In genomic region chr7:159031135-159031701, GRCh38 we compare ENCODE assay signal across 9 cellular contexts.
DNase-seq lines count a peak whose midpoint lies in the region; ATAC-seq, FAIRE-seq and TF ChIP-seq lines count a peak whose summit lies in the region.
"Had no signal": no experiment of that assay in that cellular context is flagged by ENCODE, and none has a peak within 500 bp of the region (broad histone marks: within the 10 kb centered on the region; RNA-seq: fewer than 3 reads in every experiment).

No MANE protein-coding gene starts in this region.

- 27% methylated on average over 31 of the region's 31 CpGs for WGBS in mesenchymal stem cell

- H3K4me3 ChIP-seq in Peyer's patch (peak overlapping the region; percentile 19 to 58 (median 47)), duodenal mucosa (ENCODE audit: low read depth in 1 of 2, low read length in 2 of 2) (peak overlapping the region; percentile 64 to 71), mesenchymal stem cell (ENCODE audit: insufficient read depth in 1 of 2, low read depth in 1 of 2, low read length in 2 of 2) (peak overlapping the region; percentile 63 to 70), PC-3 (ENCODE audit: low read length) (no peak overlapping the region)
- H3K4me3 ChIP-seq: GM12878 had no signal

- TF ChIP-seq POLR2A in Peyer's patch (IDR thresholded peaks at IDR 0.05): no peak

- ATAC-seq in PC-3: no peak
- no peak for ATAC-seq in HG02678 (IDR thresholded peaks at IDR 0.05; ENCODE audit: unreplicated experiment)
- no peak for ATAC-seq in HG02571 (IDR thresholded peaks at IDR 0.05; ENCODE audit: unreplicated experiment)
- ATAC-seq: GM12878 had no signal

- H2BK120ac ChIP-seq in mesenchymal stem cell (ENCODE audit: low read depth, low read length): no peak overlapping the region

- POLR2A ChIA-PET in PC-3 (lab: Charles Lee; ENCODE audit: unreplicated experiment): no interaction called here

- no peak overlapping the region for H4K91ac ChIP-seq in mesenchymal stem cell (ENCODE audit: low read length)

- H2BK5ac ChIP-seq in mesenchymal stem cell (ENCODE audit: low read depth, low read length, poor library complexity, severe bottlenecking): no peak overlapping the region

- peak overlapping the region; percentile 25 to 55 (median 34) for H3K27ac ChIP-seq in Peyer's patch
- H3K27ac ChIP-seq in duodenal mucosa (ENCODE audit: low read depth, low read length): no peak overlapping the region
- no peak overlapping the region for H3K27ac ChIP-seq in mesenchymal stem cell (ENCODE audit: low read length, poor library complexity, severe bottlenecking)
- H3K27ac ChIP-seq in substantia nigra (ENCODE audit: low read depth, low read length, poor library complexity, severe bottlenecking): peak overlapping the region; percentile 9
- no peak overlapping the region for H3K27ac ChIP-seq in PC-3 (ENCODE audit: low read length)

- H3K18ac ChIP-seq in mesenchymal stem cell (ENCODE audit: low read depth in 1 of 2, low read length in 2 of 2): no peak overlapping the region

- no TSS peak for BruUV-seq in PC-3 (replicated peaks; lab: Mats Ljungman, UMichigan)

- H4K8ac ChIP-seq in mesenchymal stem cell (ENCODE audit: low read length): no peak overlapping the region

- H3K79me1 ChIP-seq in mesenchymal stem cell (replicated peaks; ENCODE audit: low read length, poor library complexity, severe bottlenecking): no peaks in the 10 kb centered on the region

- no peaks in the 10 kb centered on the region for H3K9me2 ChIP-seq in PC-3 (replicated peaks; ENCODE audit: low read length)

- no peak overlapping the region for H2BK15ac ChIP-seq in mesenchymal stem cell (ENCODE audit: low read depth, poor library complexity, severe bottlenecking)

- CTCF ChIA-PET in PC-3 (lab: Charles Lee): no interaction called here

- no peak overlapping the region for H3K23ac ChIP-seq in mesenchymal stem cell (ENCODE audit: low read length in 2 of 2)

- intact Hi-C loops in PC-3 (cut with micrococcal nuclease): no loop called here

- H2AK5ac ChIP-seq in mesenchymal stem cell (ENCODE audit: low read length, severe bottlenecking): no peak overlapping the region

- no peak overlapping the region for H2BK12ac ChIP-seq in mesenchymal stem cell (ENCODE audit: low read length in 2 of 2)

- H2AFZ ChIP-seq in mesenchymal stem cell (ENCODE audit: low read depth, low read length) (no peak overlapping the region), PC-3 (ENCODE audit: low read length) (no peak overlapping the region)

- no peak for TF ChIP-seq CTCF in Peyer's patch (IDR thresholded peaks at IDR 0.05)
- TF ChIP-seq CTCF in PC-3 (conservative IDR thresholded peaks at IDR 0.05; ENCODE audit: low read depth, low read length): no peak

- H3F3A ChIP-seq in PC-3 (ENCODE audit: low read length, unreplicated experiment): no peaks in the 10 kb centered on the region

- no peaks in the 10 kb centered on the region for H3K36me3 ChIP-seq in Peyer's patch
- H3K36me3 ChIP-seq in duodenal mucosa (ENCODE audit: control insufficient read depth in 1 of 2, insufficient read depth in 2 of 2, low read length in 2 of 2): no peaks in the 10 kb centered on the region
- H3K36me3 ChIP-seq in mesenchymal stem cell (ENCODE audit: control insufficient read depth in 1 of 2, insufficient read depth in 2 of 2, low read depth in 1 of 2, low read length in 2 of 2): peaks cover 0 to 5% of the 10 kb centered on the region in 2 experiments
- H3K36me3 ChIP-seq in PC-3 (ENCODE audit: low read depth, low read length): no peaks in the 10 kb centered on the region

- H4K20me1 ChIP-seq in PC-3 (ENCODE audit: low read length): no peaks in the 10 kb centered on the region

- no peaks in the 10 kb centered on the region for H3K79me2 ChIP-seq in PC-3 (ENCODE audit: low read length)

- H3K4me1 ChIP-seq in Peyer's patch (peaks cover 0 to 18% (median 0%) of the 10 kb centered on the region in 4 donors), duodenal mucosa (ENCODE audit: control insufficient read depth in 1 of 2, insufficient read depth in 2 of 2, low read length in 2 of 2) (peaks cover 10 to 14% of the 10 kb centered on the region in 2 donors), mesenchymal stem cell (ENCODE audit: control insufficient read depth, insufficient read depth, low read depth, low read length) (peaks cover 51% of the 10 kb centered on the region), PC-3 (ENCODE audit: insufficient read depth, low read length) (peaks cover 18% of the 10 kb centered on the region)

- H3K9me3 ChIP-seq in Peyer's patch (no peaks in the 10 kb centered on the region), duodenal mucosa (ENCODE audit: control insufficient read depth in 1 of 2, low read length in 2 of 2) (no peaks in the 10 kb centered on the region), mesenchymal stem cell (ENCODE audit: control insufficient read depth, low read length) (no peaks in the 10 kb centered on the region), PC-3 (ENCODE audit: low read length) (no peaks in the 10 kb centered on the region)

- H3K9ac ChIP-seq in duodenal mucosa (ENCODE audit: low read depth in 1 of 2, low read length in 2 of 2) (peak overlapping the region in 1 of 2 donors; percentile 18), mesenchymal stem cell (ENCODE audit: low read length) (peak overlapping the region; percentile 49), PC-3 (ENCODE audit: low read length) (no peak overlapping the region)

- H3K4me2 ChIP-seq in mesenchymal stem cell (ENCODE audit: low read length, poor library complexity, severe bottlenecking): peak overlapping the region; percentile 89
- no peak overlapping the region for H3K4me2 ChIP-seq in PC-3 (ENCODE audit: low read length)

- H3K4ac ChIP-seq in mesenchymal stem cell (ENCODE audit: low read depth in 1 of 2, low read length in 2 of 2): no peak overlapping the region

- DNase-seq in Peyer's patch: peak in 2 of 3 donors; percentile 45 to 54
- no peak for DNase-seq in mesenchymal stem cell
- peak in 2 of 49 donors; percentile 18 to 44 for DNase-seq in substantia nigra (lab: John Stamatoyannopoulos, UW)
- DNase-seq in PC-3: no peak
- no peak for DNase-seq in GM19239 (ENCODE audit: insufficient read length, low spot score)

- no peaks in the 10 kb centered on the region for H3K27me3 ChIP-seq in Peyer's patch
- H3K27me3 ChIP-seq in duodenal mucosa (ENCODE audit: control insufficient read depth in 1 of 2, insufficient read depth in 2 of 2, low read length in 2 of 2): no peaks in the 10 kb centered on the region
- peaks cover 0 to 58% of the 10 kb centered on the region in 2 experiments for H3K27me3 ChIP-seq in mesenchymal stem cell (ENCODE audit: control insufficient read depth in 1 of 2, insufficient read depth in 1 of 2, low read length in 2 of 2)
- no peaks in the 10 kb centered on the region for H3K27me3 ChIP-seq in PC-3 (ENCODE audit: low read length)

- H3K14ac ChIP-seq in mesenchymal stem cell (ENCODE audit: low read length in 2 of 2): no peak overlapping the region

- FAIRE-seq in GM19239 (lab: Jason Lieb, UNC): no peak
- FAIRE-seq: GM12878 had no signal

Comparison
In these comparisons a context has a peak if more than half of its experiments do, and no peak if none do; other contexts are left out.
1. DNase-seq: peak in Peyer's patch (2 of 3); none in mesenchymal stem cell (single experiment), PC-3 (single experiment) and GM19239 (single experiment).
2. H3K27ac ChIP-seq: peak in Peyer's patch (4 of 4) and substantia nigra (single experiment); none in duodenal mucosa (single experiment), mesenchymal stem cell (single experiment) and PC-3 (single experiment).